In the genomic region with DNA sequence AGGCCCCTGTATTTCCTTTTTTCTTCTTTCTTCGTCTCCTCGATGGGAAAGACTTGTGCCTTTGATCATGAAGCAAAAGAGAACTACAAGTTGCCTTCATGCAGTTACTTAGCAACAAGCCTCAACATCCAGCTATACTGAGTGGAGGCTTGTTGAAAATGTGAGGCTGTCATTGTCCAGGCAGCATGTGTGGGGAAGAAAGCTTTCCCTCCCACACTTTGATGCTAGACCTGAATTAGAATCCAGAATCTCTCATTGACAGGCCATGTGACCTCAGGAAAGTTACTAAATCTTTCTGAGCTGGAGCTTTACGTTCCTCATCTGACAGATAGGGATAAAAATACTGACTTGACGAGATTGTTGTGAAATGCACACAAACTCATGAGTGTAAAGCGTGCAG, we compare ENCODE assay signal across 15 cellular contexts. TPM values are rescaled to one million over a fixed set of nuclear protein-coding genes. Genes with fewer than 3 reads are reported as not detected.
DNase-seq lines count a peak whose midpoint lies in the region; ATAC-seq lines count a peak whose summit lies in the region.
"Had no signal": no experiment of that assay in that cellular context is flagged by ENCODE, and none has a peak within 500 bp of the region (broad histone marks: within the 10 kb centered on the region; RNA-seq: fewer than 3 reads in every experiment).

No MANE protein-coding gene starts in this region.

- no peak for ATAC-seq in HG02610 (IDR thresholded peaks at IDR 0.05; ENCODE audit: unreplicated experiment)
- no peak for ATAC-seq in HG02870 (IDR thresholded peaks at IDR 0.05; ENCODE audit: unreplicated experiment)
- ATAC-seq: A549; CD8-positive, alpha-beta T cell had no signal

- H3K36me3 Mint-ChIP-seq in activated T-helper 1 cell treated with anti-CD3 and anti-CD28 coated beads, Interleukin-12 subunit alpha, Interleukin-12 subunit beta, Interleukin-2, Interleukin-4 antibody, amounts not matched to agents 30 ng/mL and 10 ng/mL and 1 ng/mL, durations not matched to agents 14 hours and 24 hours and 36 hours (ENCODE audit: low read depth): peaks cover 10% of the 10 kb centered on the region

- DNase-seq in amniotic epithelial cell (ENCODE audit: low read depth) (peak; percentile 33), caudate nucleus (lab: John Stamatoyannopoulos, UW) (peak in 7 of 61 donors; percentile 1 to 76 (median 48)), pons (ENCODE audit: low spot score) (peak; percentile 59), superior temporal gyrus (ENCODE audit: extremely low spot score) (peak; percentile 55)
- no peak for DNase-seq in activated T-helper 1 cell treated with anti-CD3 and anti-CD28 coated beads, Interleukin-12 subunit alpha, Interleukin-12 subunit beta, Interleukin-2, Interleukin-4 antibody, amounts not matched to agents 30 ng/mL and 10 ng/mL and 1 ng/mL, durations not matched to agents 14 hours and 24 hours and 36 hours (ENCODE audit: low spot score)
- DNase-seq: Caco-2; CD8-positive, alpha-beta T cell; DND-41; GDM1; GOT3; H9 had no signal

- intact Hi-C loops in activated T-helper 1 cell treated with anti-CD3 and anti-CD28 coated beads, Interleukin-12 subunit alpha, Interleukin-12 subunit beta, Interleukin-2, Interleukin-4 antibody, amounts not matched to agents 30 ng/mL and 10 ng/mL and 1 ng/mL, durations not matched to agents 14 hours and 24 hours and 36 hours (cut with micrococcal nuclease): no loop called here

- peaks cover 18% of the 10 kb centered on the region for H3K4me1 Mint-ChIP-seq in activated T-helper 1 cell treated with anti-CD3 and anti-CD28 coated beads, Interleukin-12 subunit alpha, Interleukin-12 subunit beta, Interleukin-2, Interleukin-4 antibody, amounts not matched to agents 30 ng/mL and 10 ng/mL and 1 ng/mL, durations not matched to agents 14 hours and 24 hours and 36 hours (ENCODE audit: low read depth)
- H3K4me1 Mint-ChIP-seq: CD14-positive monocyte, H9 had no signal

- peak overlapping the region; percentile 58 for H3K27ac ChIP-seq in caudate nucleus (ENCODE audit: low read depth, low read length)
- H3K27ac ChIP-seq: A549 had no signal

- H3K27ac Mint-ChIP-seq in activated T-helper 1 cell treated with anti-CD3 and anti-CD28 coated beads, Interleukin-12 subunit alpha, Interleukin-12 subunit beta, Interleukin-2, Interleukin-4 antibody, amounts not matched to agents 30 ng/mL and 10 ng/mL and 1 ng/mL, durations not matched to agents 14 hours and 24 hours and 36 hours: no peak overlapping the region
- H3K27ac Mint-ChIP-seq: CD8-positive, alpha-beta T cell; H9 had no signal

- no peaks in the 10 kb centered on the region for H3K27me3 Mint-ChIP-seq in activated T-helper 1 cell treated with anti-CD3 and anti-CD28 coated beads, Interleukin-12 subunit alpha, Interleukin-12 subunit beta, Interleukin-2, Interleukin-4 antibody, amounts not matched to agents 30 ng/mL and 10 ng/mL and 1 ng/mL, durations not matched to agents 14 hours and 24 hours and 36 hours (ENCODE audit: insufficient read depth)

- H3K4me3 Mint-ChIP-seq in activated T-helper 1 cell treated with anti-CD3 and anti-CD28 coated beads, Interleukin-12 subunit alpha, Interleukin-12 subunit beta, Interleukin-2, Interleukin-4 antibody, amounts not matched to agents 30 ng/mL and 10 ng/mL and 1 ng/mL, durations not matched to agents 14 hours and 24 hours and 36 hours: no peak overlapping the region
- H3K4me3 Mint-ChIP-seq: CD14-positive monocyte; CD8-positive, alpha-beta T cell; H9 had no signal

- no peaks in the 10 kb centered on the region for H3K9me3 Mint-ChIP-seq in activated T-helper 1 cell treated with anti-CD3 and anti-CD28 coated beads, Interleukin-12 subunit alpha, Interleukin-12 subunit beta, Interleukin-2, Interleukin-4 antibody, amounts not matched to agents 30 ng/mL and 10 ng/mL and 1 ng/mL, durations not matched to agents 14 hours and 24 hours and 36 hours
- H3K9me3 Mint-ChIP-seq: CD8-positive, alpha-beta T cell; H9 had no signal

RNA-seq across cellular contexts. Expression of gene IFT122, which starts 23.7 kb away (rescaled TPM):
- 10.0 and 14.7 TPM in 2 replicates for total RNA-seq in activated T-helper 1 cell treated with anti-CD3 and anti-CD28 coated beads, Interleukin-12 subunit alpha, Interleukin-12 subunit beta, Interleukin-2, Interleukin-4 antibody, amounts not matched to agents 30 ng/mL and 10 ng/mL and 1 ng/mL, durations not matched to agents 14 hours and 24 hours and 36 hours

RNA-seq across cellular contexts. Expression of gene MBD4, which starts 24.0 kb away (rescaled TPM):
- total RNA-seq in activated T-helper 1 cell treated with anti-CD3 and anti-CD28 coated beads, Interleukin-12 subunit alpha, Interleukin-12 subunit beta, Interleukin-2, Interleukin-4 antibody, amounts not matched to agents 30 ng/mL and 10 ng/mL and 1 ng/mL, durations not matched to agents 14 hours and 24 hours and 36 hours: 44.1 and 53.3 TPM in 2 replicates

RNA-seq across cellular contexts. Expression of gene EFCAB12, which starts 35.3 kb away (rescaled TPM):
- total RNA-seq in activated T-helper 1 cell treated with anti-CD3 and anti-CD28 coated beads, Interleukin-12 subunit alpha, Interleukin-12 subunit beta, Interleukin-2, Interleukin-4 antibody, amounts not matched to agents 30 ng/mL and 10 ng/mL and 1 ng/mL, durations not matched to agents 14 hours and 24 hours and 36 hours: 0.32 and 0.34 TPM in 2 replicates
